Comparison of ENCODE assay signal across 8 cellular contexts in the genomic region with DNA sequence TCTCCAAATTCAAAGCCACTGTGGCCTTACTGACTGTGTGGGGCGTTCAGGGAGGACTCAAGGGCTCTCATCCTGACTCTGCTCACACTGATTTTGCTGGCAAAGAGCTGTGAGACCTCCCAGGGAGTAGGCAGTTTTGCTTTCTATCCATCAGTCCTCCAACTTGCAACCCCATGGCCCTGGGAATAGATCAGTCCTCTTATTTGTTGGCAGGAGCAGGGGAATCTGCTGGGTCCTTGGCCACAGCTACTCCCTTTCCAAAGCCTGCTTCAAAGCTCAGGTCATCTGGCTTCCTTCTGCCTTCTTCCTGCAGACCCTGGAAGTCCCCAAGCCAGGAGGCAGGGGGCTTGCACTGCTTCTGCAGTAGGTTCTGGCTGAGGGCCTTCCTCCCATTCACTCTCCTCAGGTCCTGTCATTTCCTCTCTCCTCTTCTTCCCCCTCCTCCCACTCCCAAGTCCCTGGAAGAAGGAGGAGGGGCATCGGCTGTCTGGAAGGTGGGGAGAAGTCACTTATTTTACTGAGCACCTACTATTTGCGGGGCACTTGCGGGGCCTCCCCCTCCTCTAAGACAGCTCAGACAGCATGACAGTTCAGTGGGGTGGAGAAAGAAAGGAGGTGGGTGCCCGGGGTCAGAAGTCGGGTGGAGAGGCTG. TPM values are rescaled to one million over a fixed set of nuclear protein-coding genes. Genes with fewer than 3 reads are reported as not detected.
DNase-seq lines count a peak whose midpoint lies in the region; TF ChIP-seq lines count a peak whose summit lies in the region.

No MANE protein-coding gene starts in this region.

- peak overlapping the region; percentile 76 for H3K27ac ChIP-seq in SJSA1
- H3K27ac ChIP-seq in fibroblast of lung (ENCODE audit: insufficient read depth, low read length) = peak overlapping the region; percentile 71

- H3K36me3 Mint-ChIP-seq in progenitor cell of endocrine pancreas (ENCODE audit: insufficient read depth) = no peaks in the 10 kb centered on the region

- H3K4me3 ChIP-seq in SJSA1 (peak overlapping the region; percentile 90), fibroblast of lung (replicated peaks in 1 of 4; ENCODE audit: control extremely low read depth in 1 of 4, insufficient read depth in 1 of 4, low read depth in 3 of 4, low read length in 4 of 4) (peak overlapping the region; percentile 38 to 86 (median 67))

- peak overlapping the region; percentile 71 for H3K4me3 Mint-ChIP-seq in progenitor cell of endocrine pancreas (ENCODE audit: low read depth)

- H3K9me3 ChIP-seq in SJSA1 (replicated peaks) (no peaks in the 10 kb centered on the region), fibroblast of lung (ENCODE audit: control insufficient read depth, insufficient read depth, low read depth, low read length) (no peaks in the 10 kb centered on the region)

- peaks cover 33% of the 10 kb centered on the region for H3K79me2 ChIP-seq in fibroblast of lung (ENCODE audit: control insufficient read depth, insufficient read depth, low read length)

- H4K20me1 ChIP-seq in fibroblast of lung (ENCODE audit: control insufficient read depth, extremely low read depth, insufficient read depth, low read length) = no peaks in the 10 kb centered on the region

- no peaks in the 10 kb centered on the region for H3K27me3 ChIP-seq in SJSA1 (replicated peaks)
- H3K27me3 ChIP-seq in fibroblast of lung (ENCODE audit: control insufficient read depth, insufficient read depth, low read length) = no peaks in the 10 kb centered on the region

- no peak overlapping the region for H2AFZ ChIP-seq in fibroblast of lung (ENCODE audit: low read length)

- H3K9me3 Mint-ChIP-seq in progenitor cell of endocrine pancreas (ENCODE audit: low read depth) = no peaks in the 10 kb centered on the region

- peak overlapping the region; percentile 54 for H3K27ac Mint-ChIP-seq in progenitor cell of endocrine pancreas

- peaks cover 79% of the 10 kb centered on the region for H3K27me3 Mint-ChIP-seq in progenitor cell of endocrine pancreas

- peak overlapping the region; percentile 82 for H3K9ac ChIP-seq in fibroblast of lung (ENCODE audit: insufficient read depth, low read length)

- H3K36me3 ChIP-seq in SJSA1 (peaks cover 5% of the 10 kb centered on the region), fibroblast of lung (ENCODE audit: control insufficient read depth, insufficient read depth, low read length) (no peaks in the 10 kb centered on the region)

- H3K4me1 ChIP-seq in SJSA1 (replicated peaks) (peaks cover 68% of the 10 kb centered on the region), fibroblast of lung (ENCODE audit: control insufficient read depth, extremely low read depth, insufficient read depth, low read length) (peaks cover 34% of the 10 kb centered on the region)

- DNase-seq in GM10266 (ENCODE audit: extremely low spot score) (peak; percentile 4), SJSA1 (ENCODE audit: low read depth in 1 of 2, low spot score in 2 of 2) (peak; percentile 53 to 63), fibroblast of lung (ENCODE audit: low read depth in 2 of 2) (peak in 1 of 2 donors; percentile 55), progenitor cell of endocrine pancreas (ENCODE audit: low spot score, unreplicated experiment) (no peak), GOT3 (lab: John Stamatoyannopoulos, UW) (no peak), RKO (ENCODE audit: low spot score) (no peak), NCI-H2107 treated with DMSO at 0.1 percent for 48 hours (lab: John Stamatoyannopoulos, UW; ENCODE audit: unreplicated experiment) (no peak)
- no peak for DNase-seq in activated CD8-positive, alpha-beta memory T cell treated with anti-CD3 and anti-CD28 coated beads, Interleukin-2, amount 50 U/mL, for 4 hours

- H3K4me1 Mint-ChIP-seq in progenitor cell of endocrine pancreas (ENCODE audit: low read depth) = peaks cover 9% of the 10 kb centered on the region

- TF ChIP-seq CTCF in GM10266 (IDR thresholded peaks at IDR 0.05; ENCODE audit: control insufficient read depth, insufficient read depth, low read depth, missing control alignments) (no peak), fibroblast of lung (conservative IDR thresholded peaks at IDR 0.05 in 1 of 2, IDR thresholded peaks at IDR 0.05 in 1 of 2; ENCODE audit: low read depth in 1 of 2, low read length in 2 of 2) (no peak), progenitor cell of endocrine pancreas (IDR thresholded peaks at IDR 0.05; ENCODE audit: unreplicated experiment) (no peak)

- peak overlapping the region; percentile 85 for H3K4me2 ChIP-seq in fibroblast of lung (ENCODE audit: extremely low read depth, insufficient read depth, low read length)

RNA-seq across cellular contexts. Expression of gene NAV1, which starts 0.8 kb away (rescaled TPM):
- 12.7 and 15.5 TPM in 2 replicates for total RNA-seq in SJSA1 (2014; rRNA removed; shearing (Covaris generic))
- 7.2 and 19.8 TPM in 2 replicates for total RNA-seq in fibroblast of lung
- 64.0 and 66.5 TPM in 2 replicates for polyA plus RNA-seq in fibroblast of lung
- 65.3 and 96.6 TPM in 2 replicates for polyA plus RNA-seq in fibroblast of lung (2012)
- 355 and 377 TPM in 2 replicates for polyA minus RNA-seq in fibroblast of lung (ENCODE audit: low replicate concordance)
- 53.4 and 55.2 TPM in 2 replicates for total RNA-seq in progenitor cell of endocrine pancreas

RNA-seq across cellular contexts. Expression of gene CSRP1, which starts 31.2 kb away (rescaled TPM):
- 1,173 and 1,377 TPM in 2 replicates for total RNA-seq in SJSA1 (2014; rRNA removed; shearing (Covaris generic))
- total RNA-seq in fibroblast of lung (158 and 195 TPM in 2 replicates), progenitor cell of endocrine pancreas (19.4 and 23.2 TPM in 2 replicates)
- polyA plus RNA-seq in fibroblast of lung = 438 and 1,081 TPM in 2 replicates
- polyA plus RNA-seq in fibroblast of lung (2012) = 450 and 1,109 TPM in 2 replicates
- polyA minus RNA-seq in fibroblast of lung (ENCODE audit: low replicate concordance) = 886 and 2,174 TPM in 2 replicates

Comparison
In these comparisons a context has a peak if more than half of its experiments do, and no peak if none do; other contexts are left out.
1. DNase-seq: peak in GM10266 (single experiment) and SJSA1 (2 of 2); none in progenitor cell of endocrine pancreas (single experiment), GOT3 (single experiment), RKO (single experiment), NCI-H2107 treated with DMSO at 0.1 percent for 48 hours (single experiment) and activated CD8-positive, alpha-beta memory T cell treated with anti-CD3 and anti-CD28 coated beads, Interleukin-2, amount 50 U/mL, for 4 hours (single experiment).